ENCODE assay signal across 8 cellular contexts in genomic region chr19:44891016-44891882, GRCh38.
DNase-seq lines count a peak whose midpoint lies in the region; ATAC-seq and TF ChIP-seq lines count a peak whose summit lies in the region.

TSS of gene TOMM40 (plus strand) at chr19:44891254. CDS start at chr19:44891416, 162 bp downstream.

- TF ChIP-seq CTCF in AG09309 (IDR thresholded peaks at IDR 0.05; ENCODE audit: control insufficient read depth, insufficient read depth, low read depth, low read length, missing control alignments), result no peak
- TF ChIP-seq CTCF in RWPE1 (conservative IDR thresholded peaks at IDR 0.05; ENCODE audit: low read depth), result no peak; the same call in 1 of the 2 replicates

- peak within 1 kb of the TSS; percentile 93 for H3K27ac ChIP-seq in RWPE1

- ATAC-seq in GM18867 (IDR thresholded peaks at IDR 0.05; ENCODE audit: unreplicated experiment) (peak; percentile 63), HG03469 (IDR thresholded peaks at IDR 0.05; ENCODE audit: unreplicated experiment) (no peak)

- POLR2A ChIA-PET in RWPE1 (lab: Yijun Ruan, JAX; ENCODE audit: low non-redundant PET), result interaction anchor here (0.6 to 0.7 kb wide), 3 partner anchors 32 to 1914 kb away, joined by 3 to 5 read pairs (median 5); no protein-coding TSS in a partner anchor

- DNase-seq in AG09309 (ENCODE audit: low read depth), result no peak
- DNase-seq in HPDE6-E6E7 (ENCODE audit: extremely low spot score), result peak; percentile 97
- DNase-seq in RWPE1 (ENCODE audit: low spot score), result no peak
- peak; percentile 31 for DNase-seq in astrocyte of the hippocampus (ENCODE audit: low read depth, low spot score)
- peak; percentile 98 for DNase-seq in iPS-NIHi11 (ENCODE audit: low spot score)
- peak; percentile 99 to 100 for DNase-seq in stimulated activated CD4-positive, alpha-beta T cell treated with anti-CD3 and anti-CD28 coated beads, Interleukin-1b, Interleukin-23, amount 100 ng/mL, for 4 hours (ENCODE audit: low read depth in 2 of 2)

- H3K4me3 ChIP-seq in AG09309 (ENCODE audit: control insufficient read depth, low read depth, low read length), result peak within 1 kb of the TSS; percentile 89

- CTCF ChIA-PET in RWPE1 (lab: Yijun Ruan, JAX), result no interaction called here

Comparison
In these comparisons a context has a peak if more than half of its experiments do, and no peak if none do; other contexts are left out.
1. DNase-seq: peak in HPDE6-E6E7 (single experiment), astrocyte of the hippocampus (single experiment), iPS-NIHi11 (single experiment) and stimulated activated CD4-positive, alpha-beta T cell treated with anti-CD3 and anti-CD28 coated beads, Interleukin-1b, Interleukin-23, amount 100 ng/mL, for 4 hours (2 of 2); none in AG09309 (single experiment) and RWPE1 (single experiment).